ENCODE assay signal across 28 cellular contexts in the genomic region with DNA sequence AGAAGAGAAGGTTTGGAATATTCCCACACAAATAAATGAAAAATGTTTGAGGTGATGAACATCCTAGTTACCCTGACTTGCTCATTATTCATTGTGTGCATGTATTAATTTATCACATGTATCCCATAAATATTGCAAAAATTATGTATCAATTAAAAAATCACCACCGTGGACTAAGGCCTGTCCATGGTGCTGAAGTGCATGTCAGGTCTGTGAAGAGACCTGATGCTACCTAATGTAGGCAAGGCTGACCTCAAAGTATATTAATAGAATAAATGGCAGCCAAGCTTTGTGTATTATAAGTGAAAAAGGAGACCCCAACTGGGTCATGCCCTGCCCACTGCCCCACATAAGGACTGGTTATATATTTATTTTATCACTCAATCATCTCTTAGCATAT. TPM values are rescaled to one million over a fixed set of nuclear protein-coding genes. Genes with fewer than 3 reads are reported as not detected.
"Had no signal": no experiment of that assay in that cellular context is flagged by ENCODE, and none has a peak within 500 bp of the region (broad histone marks: within the 10 kb centered on the region; RNA-seq: fewer than 3 reads in every experiment).

No MANE protein-coding gene starts in this region.

- H2AFZ ChIP-seq: neural progenitor cell, parathyroid adenoma had no signal

- H3K9ac ChIP-seq: neural progenitor cell, parathyroid adenoma had no signal

- H3K4me3 ChIP-seq: esophagus muscularis mucosa, heart right ventricle, lung, neural progenitor cell, psoas muscle, right atrium auricular region, testis, transverse colon had no signal

- H3K4me2 ChIP-seq: neural progenitor cell had no signal

- H3K79me2 ChIP-seq: parathyroid adenoma had no signal

- H3K27ac ChIP-seq: esophagus muscularis mucosa, foreskin keratinocyte, heart right ventricle, neural progenitor cell, parathyroid adenoma, psoas muscle, right atrium auricular region, testis, transverse colon had no signal

- H3K4me1 ChIP-seq: esophagus muscularis mucosa, foreskin keratinocyte, heart right ventricle, neural progenitor cell, parathyroid adenoma, psoas muscle, right atrium auricular region, testis, transverse colon had no signal

- H3K36me3 ChIP-seq: heart right ventricle, neural progenitor cell, right atrium auricular region, transverse colon had no signal

- H3K27me3 ChIP-seq: esophagus muscularis mucosa, foreskin keratinocyte, heart right ventricle, neural progenitor cell, right atrium auricular region, testis, transverse colon had no signal

- H3K9me3 ChIP-seq: esophagus muscularis mucosa, right atrium auricular region, testis had no signal

- DNase-seq: activated CD4-positive, alpha-beta memory T cell treated with anti-CD3 and anti-CD28 coated beads, Interleukin-2, amount 10 ng/mL, durations not matched to agents 7 days and 5 days; activated CD4-positive, alpha-beta T cell treated with anti-CD3 and anti-CD28 coated beads, Interleukin-2, amount 10 ng/mL, durations not matched to agents 24 days and 14 days; activated CD4-positive, CD25-positive, alpha-beta regulatory T cell treated with anti-CD3 and anti-CD28 coated beads, Interleukin-2, amount 50 U/mL, for 72 hours; activated CD8-positive, alpha-beta memory T cell treated with anti-CD3 and anti-CD28 coated beads, Interleukin-2, amount 50 U/mL, for 48 hours; activated gamma-delta T cell; activated naive CD4-positive, alpha-beta T cell treated with anti-CD3 and anti-CD28 coated beads, Interleukin-2, amount 50 U/mL, for 16 hours; activated T-cell treated with anti-CD3 and anti-CD28 coated beads, Interleukin-2, amount 50 U/mL, for 24 hours; amniotic stem cell; caudate nucleus; effector CD4-positive, alpha-beta T cell; foreskin keratinocyte; heart right ventricle; mesendoderm; natural killer cell; occipital lobe; psoas muscle; stimulated activated CD4-positive, alpha-beta T cell treated with anti-CD3 and anti-CD28 coated beads, Interleukin-2, amount 100 ng/mL, for 48 hours; stimulated activated naive CD8-positive, alpha-beta T cell treated with anti-CD3 and anti-CD28 coated beads, Interleukin-15, Interleukin-2, amounts not matched to agents 100 U/mL and 50 U/mL, for 24 hours; T1000; testis; transverse colon had no signal

- FAIRE-seq: astrocyte had no signal

- ATAC-seq: foreskin keratinocyte; heart right ventricle; left lobe of liver; natural killer cell; psoas muscle; stimulated activated naive CD8-positive, alpha-beta T cell treated with anti-CD3 and anti-CD28 coated beads, Interleukin-15, Interleukin-2, amounts not matched to agents 100 U/mL and 50 U/mL, for 24 hours had no signal

RNA-seq across cellular contexts. Expression of gene ZNF835, which starts 34.4 kb away (rescaled TPM):
- total RNA-seq: astrocyte, foreskin keratinocyte had no signal
- polyA plus RNA-seq: foreskin keratinocyte had no signal
